ENCODE assay signal across 8 cellular contexts in genomic region chr18:55779711-55780590, GRCh38.
DNase-seq lines count a peak whose midpoint lies in the region; ATAC-seq and TF ChIP-seq lines count a peak whose summit lies in the region.

No MANE protein-coding gene starts in this region.

- DNase-seq in ELF-1 (ENCODE audit: low read depth, low spot score) (peak; percentile 69), HL-60 (ENCODE audit: low read depth in 1 of 2, low spot score in 1 of 2) (no peak), ascending aorta (ENCODE audit: low spot score in 2 of 2) (no peak), hippocampal formation (lab: John Stamatoyannopoulos, UW) (peak; percentile 57 to 58), putamen (ENCODE audit: low spot score) (peak; percentile 52), PC-9 (no peak)
- no peak for DNase-seq in CD8-positive, alpha-beta memory T cell

- peaks cover 34% of the 10 kb centered on the region for H3K27me3 ChIP-seq in HL-60 (ENCODE audit: insufficient read depth, poor library complexity, severe bottlenecking)
- no peaks in the 10 kb centered on the region for H3K27me3 ChIP-seq in ascending aorta
- no peaks in the 10 kb centered on the region for H3K27me3 ChIP-seq in PC-9 (ENCODE audit: insufficient read depth, low read depth)
- peaks cover 5% of the 10 kb centered on the region for H3K27me3 ChIP-seq in CD8-positive, alpha-beta memory T cell (ENCODE audit: insufficient read depth, low read length, poor library complexity, severe bottlenecking)

- BruUV-seq in PC-9 (replicated peaks; lab: Mats Ljungman, UMichigan): no TSS peak

- POLR2A ChIA-PET in PC-9 (lab: Charles Lee; ENCODE audit: unreplicated experiment): no interaction called here
- POLR2A ChIA-PET in CD8-positive, alpha-beta memory T cell (lab: Charles Lee): no interaction called here

- peaks cover 18 to 37% of the 10 kb centered on the region in 2 donors for H3K27me3 Mint-ChIP-seq in CD8-positive, alpha-beta memory T cell

- H3K36me3 Mint-ChIP-seq in CD8-positive, alpha-beta memory T cell: peaks cover 0 to 2% (median 0%) of the 10 kb centered on the region in 3 donors

- intact Hi-C loops in ascending aorta (cut with DNase I) (loop anchor here (2.0 to 10.0 kb wide), 4 partner anchors 365 to 625 kb away; no protein-coding TSS in a partner anchor), PC-9 (cut with micrococcal nuclease; ENCODE audit: unreplicated experiment) (no loop called here)

- peaks cover 0 to 7% (median 6%) of the 10 kb centered on the region in 3 donors for H3K4me1 Mint-ChIP-seq in CD8-positive, alpha-beta memory T cell

- H3K4me3 ChIP-seq in HL-60 (replicated peaks; ENCODE audit: insufficient read depth, low read length) (0 out of 2 replicates have a peak overlapping the region, but pooled peaks have one; percentile 8), ascending aorta (peak overlapping the region; percentile 48 to 73), PC-9 (no peak overlapping the region)
- no peak overlapping the region for H3K4me3 ChIP-seq in CD8-positive, alpha-beta memory T cell (ENCODE audit: low read length)

- H4K20me1 ChIP-seq in PC-9 (ENCODE audit: insufficient read depth): no peaks in the 10 kb centered on the region

- no peaks in the 10 kb centered on the region for H3K4me1 ChIP-seq in ascending aorta
- H3K4me1 ChIP-seq in PC-9 (replicated peaks; ENCODE audit: insufficient read depth): no peaks in the 10 kb centered on the region
- H3K4me1 ChIP-seq in CD8-positive, alpha-beta memory T cell (ENCODE audit: insufficient read depth, low read length): no peaks in the 10 kb centered on the region

- H3K9me2 ChIP-seq in PC-9 (ENCODE audit: insufficient read depth): no peaks in the 10 kb centered on the region

- peaks cover 5 to 28% (median 8%) of the 10 kb centered on the region in 5 donors for H3K9me3 Mint-ChIP-seq in CD8-positive, alpha-beta memory T cell

- H3K27ac Mint-ChIP-seq in CD8-positive, alpha-beta memory T cell: no peak overlapping the region

- H3K9me3 ChIP-seq in ascending aorta (no peaks in the 10 kb centered on the region), PC-9 (ENCODE audit: insufficient read depth, low read depth) (peaks cover 3% of the 10 kb centered on the region; the same call in 1 of the 2 replicates)
- no peaks in the 10 kb centered on the region for H3K9me3 ChIP-seq in CD8-positive, alpha-beta memory T cell (ENCODE audit: low read length)

- no peak for ATAC-seq in GM21423 (IDR thresholded peaks at IDR 0.05; ENCODE audit: unreplicated experiment)

- H3K79me2 ChIP-seq in PC-9 (ENCODE audit: low read depth): no peaks in the 10 kb centered on the region

- H3K36me3 ChIP-seq in ascending aorta: no peaks in the 10 kb centered on the region
- H3K36me3 ChIP-seq in PC-9 (ENCODE audit: low read depth): no peaks in the 10 kb centered on the region
- H3K36me3 ChIP-seq in CD8-positive, alpha-beta memory T cell (ENCODE audit: insufficient read depth, low read length): no peaks in the 10 kb centered on the region

- CTCF ChIA-PET in PC-9 (lab: Charles Lee): no interaction called here
- CTCF ChIA-PET in CD8-positive, alpha-beta memory T cell (lab: Charles Lee): no interaction called here

- H3F3A ChIP-seq in PC-9 (ENCODE audit: insufficient read depth, low read depth): no peaks in the 10 kb centered on the region

- TF ChIP-seq CTCF in HL-60 (IDR thresholded peaks at IDR 0.05; ENCODE audit: insufficient read depth, low read length) (no peak), ascending aorta (IDR thresholded peaks at IDR 0.05) (peak in 1 of 3 experiments; percentile 38), PC-9 (conservative IDR thresholded peaks at IDR 0.05) (no peak)

- no peak overlapping the region for H3K4me2 ChIP-seq in PC-9

- no peak overlapping the region for H2AFZ ChIP-seq in PC-9

- H3K27ac ChIP-seq in HL-60 (replicated peaks) (no peak overlapping the region), ascending aorta (no peak overlapping the region), PC-9 (no peak overlapping the region)
- no peak overlapping the region for H3K27ac ChIP-seq in CD8-positive, alpha-beta memory T cell (ENCODE audit: low read depth, low read length)

- peak overlapping the region in 1 of 7 donors; percentile 15 for H3K4me3 Mint-ChIP-seq in CD8-positive, alpha-beta memory T cell

Comparison
In these comparisons a context has a peak if more than half of its experiments do, and no peak if none do; other contexts are left out.
1. DNase-seq: peak in ELF-1 (single experiment), hippocampal formation (2 of 2) and putamen (single experiment); none in HL-60 (0 of 2), ascending aorta (0 of 2), PC-9 (0 of 2) and CD8-positive, alpha-beta memory T cell (0 of 5).
2. H3K4me3 ChIP-seq: peak in HL-60 (single experiment) and ascending aorta (2 of 2); none in PC-9 (single experiment) and CD8-positive, alpha-beta memory T cell (single experiment).